8 cellular contexts compared by ENCODE assay signal in the genomic region with DNA sequence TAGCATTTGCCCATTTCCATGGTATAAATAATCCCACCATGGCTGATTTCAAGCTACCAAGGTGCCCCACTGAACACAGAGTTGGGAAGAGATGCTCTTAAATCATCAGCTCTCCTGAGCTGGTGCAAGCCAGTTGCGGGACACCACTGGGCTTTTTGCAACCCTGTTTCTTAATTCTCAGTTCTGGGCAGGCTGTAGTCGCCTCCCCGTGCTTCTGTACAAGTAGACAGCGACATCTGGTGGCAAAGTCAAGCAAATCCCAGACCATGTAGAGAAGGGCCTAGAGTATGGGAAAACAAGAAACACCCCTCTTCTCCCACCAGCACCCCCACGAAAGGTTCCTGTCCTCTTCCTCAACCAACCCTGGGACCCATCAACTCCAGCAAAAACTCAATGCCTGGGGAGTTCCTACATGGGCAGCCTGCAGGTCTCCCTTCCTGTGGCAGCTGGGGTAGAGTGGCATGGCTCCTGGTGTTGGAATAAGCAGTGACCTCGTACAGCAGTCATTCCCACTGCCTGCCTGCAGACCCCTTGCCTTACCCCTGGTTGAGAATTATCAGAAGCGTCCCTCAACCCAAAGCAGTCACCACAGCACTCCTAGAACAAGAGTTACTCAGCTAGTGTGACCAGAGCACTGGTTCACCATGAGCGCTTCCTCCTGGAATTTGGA.
A peak's percentile ranks its signal among the peaks of the same experiment; 100 is the strongest.
DNase-seq lines count a peak whose midpoint lies in the region; ATAC-seq and TF ChIP-seq lines count a peak whose summit lies in the region.

No MANE protein-coding gene starts in this region.

- no peak overlapping the region for H3K27ac ChIP-seq in CD4-positive, alpha-beta memory T cell (ENCODE audit: low read depth, low read length)
- H3K27ac ChIP-seq in Panc1 (ENCODE audit: low read length), result no peak overlapping the region

- TF ChIP-seq CTCF in Panc1 (IDR thresholded peaks at IDR 0.05) (peak; percentile 81), fibroblast of villous mesenchyme (IDR thresholded peaks at IDR 0.05; ENCODE audit: insufficient read depth, low read depth, low read length) (peak; percentile 82), type B pancreatic cell (conservative IDR thresholded peaks at IDR 0.05) (peak; percentile 89)

- H3K9me3 Mint-ChIP-seq in CD4-positive, alpha-beta memory T cell, result peaks cover 0 to 8% (median 4%) of the 10 kb centered on the region in 8 donors
- H3K9me3 Mint-ChIP-seq in type B pancreatic cell, result no peaks in the 10 kb centered on the region

- peaks cover 0 to 11% of the 10 kb centered on the region in 2 donors for H3K36me3 Mint-ChIP-seq in CD4-positive, alpha-beta memory T cell
- no peaks in the 10 kb centered on the region for H3K36me3 Mint-ChIP-seq in type B pancreatic cell

- no peak overlapping the region for H3K27ac Mint-ChIP-seq in CD4-positive, alpha-beta memory T cell
- H3K27ac Mint-ChIP-seq in type B pancreatic cell, result peak overlapping the region; percentile 11

- CTCF ChIA-PET in CD4-positive, alpha-beta memory T cell (lab: Charles Lee; ENCODE audit: partially characterized antibody), result interaction anchor here (0.7 to 9.6 kb wide), 29 partner anchors 9 to 748 kb away, joined by 3 to 185 read pairs (median 6); no protein-coding TSS in a partner anchor
- CTCF ChIA-PET in Panc1 (lab: Charles Lee), result interaction anchor here (0.6 to 1.6 kb wide), 3 partner anchors 101 to 290 kb away, joined by 3 to 5 read pairs (median 3); no protein-coding TSS in a partner anchor

- H3K27me3 ChIP-seq in CD4-positive, alpha-beta memory T cell (ENCODE audit: insufficient read depth, low read length), result no peaks in the 10 kb centered on the region
- peaks cover 8% of the 10 kb centered on the region for H3K27me3 ChIP-seq in Panc1 (ENCODE audit: control insufficient read depth, insufficient read depth, low read length)

- BruUV-seq in Panc1 (replicated peaks; lab: Mats Ljungman, UMichigan), result no TSS peak

- no peaks in the 10 kb centered on the region for H3K9me3 ChIP-seq in CD4-positive, alpha-beta memory T cell (ENCODE audit: control insufficient read depth in 1 of 2, low read length in 2 of 2)
- H3K9me3 ChIP-seq in Panc1 (ENCODE audit: control insufficient read depth, insufficient read depth, low read depth, low read length), result no peaks in the 10 kb centered on the region

- intact Hi-C loops in CD4-positive, alpha-beta memory T cell (cut with micrococcal nuclease), result loop anchor here (1.0 to 10.0 kb wide), 8 partner anchors 71 to 369 kb away; a partner anchor contains a TSS
- intact Hi-C loops in Panc1 (cut with micrococcal nuclease; ENCODE audit: unreplicated experiment), result loop anchor here (5.0 to 10.0 kb wide), 2 partner anchors 109 to 491 kb away; no protein-coding TSS in a partner anchor

- no peaks in the 10 kb centered on the region for H3K4me1 ChIP-seq in CD4-positive, alpha-beta memory T cell (ENCODE audit: insufficient read depth, low read length)
- H3K4me1 ChIP-seq in Panc1 (ENCODE audit: control insufficient read depth, insufficient read depth, low read length), result no peaks in the 10 kb centered on the region

- H3K27me3 Mint-ChIP-seq in CD4-positive, alpha-beta memory T cell, result peaks cover 21 to 29% of the 10 kb centered on the region in 2 donors
- peaks cover 41% of the 10 kb centered on the region for H3K27me3 Mint-ChIP-seq in type B pancreatic cell

- no peak overlapping the region for H3K4me3 ChIP-seq in CD4-positive, alpha-beta memory T cell (ENCODE audit: low read length in 2 of 2)
- H3K4me3 ChIP-seq in Panc1 (ENCODE audit: low read depth in 2 of 2, low read length in 2 of 2) (no peak overlapping the region), fibroblast of villous mesenchyme (ENCODE audit: low read depth, low read length) (no peak overlapping the region)

- ATAC-seq in Panc1, result peak; percentile 93
- ATAC-seq in GM21367 (IDR thresholded peaks at IDR 0.05; ENCODE audit: unreplicated experiment), result no peak

- DNase-seq in CD4-positive, alpha-beta memory T cell, result peak; percentile 60 to 67 (median 65)
- peak; percentile 46 for DNase-seq in HPDE6-E6E7 (ENCODE audit: extremely low spot score)
- no peak for DNase-seq in Panc1 (ENCODE audit: low read depth, low spot score)
- DNase-seq in activated T-helper 1 cell treated with anti-CD3 and anti-CD28 coated beads, Interleukin-2, amount 50 U/mL, for 16 hours (ENCODE audit: low read depth in 1 of 2, low spot score in 1 of 2), result peak; percentile 30 to 44
- DNase-seq in fibroblast of villous mesenchyme (ENCODE audit: low read depth), result peak; percentile 71
- peak; percentile 45 for DNase-seq in occipital lobe (lab: John Stamatoyannopoulos, UW)
- no peak for DNase-seq in type B pancreatic cell (ENCODE audit: extremely low spot score, unreplicated experiment)

- no peaks in the 10 kb centered on the region for H3K36me3 ChIP-seq in CD4-positive, alpha-beta memory T cell (ENCODE audit: insufficient read depth, low read length)
- H3K36me3 ChIP-seq in Panc1 (ENCODE audit: control insufficient read depth, insufficient read depth, low read length), result no peaks in the 10 kb centered on the region

- peaks cover 0 to 4% (median 2%) of the 10 kb centered on the region in 4 donors for H3K4me1 Mint-ChIP-seq in CD4-positive, alpha-beta memory T cell
- no peaks in the 10 kb centered on the region for H3K4me1 Mint-ChIP-seq in type B pancreatic cell (ENCODE audit: unreplicated experiment)

- POLR2A ChIA-PET in CD4-positive, alpha-beta memory T cell (lab: Charles Lee; ENCODE audit: partially characterized antibody), result no interaction called here
- POLR2A ChIA-PET in Panc1 (lab: Charles Lee), result no interaction called here

- in situ Hi-C loops in Panc1 (cut with HindIII; ENCODE audit: low pct_unique_long_range_greater_than_20kb, low sequenced_read_pairs), result no loop called here

- H3K4me3 Mint-ChIP-seq in CD4-positive, alpha-beta memory T cell, result no peak overlapping the region
- H3K4me3 Mint-ChIP-seq in type B pancreatic cell, result no peak overlapping the region

Comparison
In these comparisons a context has a peak if more than half of its experiments do, and no peak if none do; other contexts are left out.
1. DNase-seq: peak in CD4-positive, alpha-beta memory T cell (5 of 5), HPDE6-E6E7 (single experiment), activated T-helper 1 cell treated with anti-CD3 and anti-CD28 coated beads, Interleukin-2, amount 50 U/mL, for 16 hours (2 of 2), fibroblast of villous mesenchyme (single experiment) and occipital lobe (single experiment); none in Panc1 (single experiment) and type B pancreatic cell (single experiment).
2. Peak in every context shown above with its lines, with median percentiles within 50 percentile points of each other: CTCF ChIP-seq.